ENCODE assay signal across 8 cellular contexts in genomic region chr9:96853711-96854072, GRCh38. TPM values are rescaled to one million over a fixed set of nuclear protein-coding genes. Genes with fewer than 3 reads are reported as not detected.
DNase-seq lines count a peak whose midpoint lies in the region; ATAC-seq, FAIRE-seq and TF ChIP-seq lines count a peak whose summit lies in the region.

No MANE protein-coding gene starts in this region.

- ATAC-seq in CD4-positive, CD25-positive, alpha-beta regulatory T cell (ENCODE audit: low read depth in 2 of 2) = peak in 1 of 2 donors; percentile 19
- ATAC-seq in GM19455 (IDR thresholded peaks at IDR 0.05; ENCODE audit: unreplicated experiment) = peak; percentile 29
- no peak for ATAC-seq in HG02973 (IDR thresholded peaks at IDR 0.05; ENCODE audit: unreplicated experiment)

- H3K27ac ChIP-seq in CD4-positive, CD25-positive, alpha-beta regulatory T cell (ENCODE audit: insufficient read depth, low read length, poor library complexity, severe bottlenecking) = no peak overlapping the region
- H3K27ac ChIP-seq in HUES48 (ENCODE audit: low read depth, low read length) (peak overlapping the region; percentile 74), adrenal gland (peak overlapping the region in 4 of 5 donors; percentile 60 to 79 (median 70)), stomach (peak overlapping the region; percentile 67 to 90 (median 85))

- H3K9me3 ChIP-seq in CD4-positive, CD25-positive, alpha-beta regulatory T cell (ENCODE audit: control insufficient read depth in 2 of 2, low read length in 2 of 2) = peaks cover 1 to 7% of the 10 kb centered on the region in 2 experiments
- H3K9me3 ChIP-seq in HUES48 (ENCODE audit: control insufficient read depth, insufficient read depth, low read length) (no peaks in the 10 kb centered on the region), adrenal gland (replicated peaks in 1 of 3) (no peaks in the 10 kb centered on the region), stomach (no peaks in the 10 kb centered on the region)

- no peaks in the 10 kb centered on the region for H3K27me3 ChIP-seq in CD4-positive, CD25-positive, alpha-beta regulatory T cell (ENCODE audit: control insufficient read depth, insufficient read depth, low read length)
- no peaks in the 10 kb centered on the region for H3K27me3 ChIP-seq in HUES48 (ENCODE audit: control insufficient read depth, insufficient read depth, low read length)
- H3K27me3 ChIP-seq in adrenal gland = no peaks in the 10 kb centered on the region
- H3K27me3 ChIP-seq in stomach = no peaks in the 10 kb centered on the region

- H3K27me3 Mint-ChIP-seq in CD4-positive, CD25-positive, alpha-beta regulatory T cell = no peaks in the 10 kb centered on the region
- peaks cover 4 to 7% (median 5%) of the 10 kb centered on the region in 3 donors for H3K27me3 Mint-ChIP-seq in immature natural killer cell (ENCODE audit: low read depth in 3 of 3)

- peaks cover 0 to 3% (median 0%) of the 10 kb centered on the region in 7 donors for H3K9me3 Mint-ChIP-seq in CD4-positive, CD25-positive, alpha-beta regulatory T cell
- no peaks in the 10 kb centered on the region for H3K9me3 Mint-ChIP-seq in immature natural killer cell

- intact Hi-C loops in adrenal gland (cut with DNase I) (loop anchor here in 1 of 2 donors (10.0 kb wide), 1 partner anchor 261 kb away; no protein-coding TSS in a partner anchor), stomach (cut with DNase I; ENCODE audit: low total_unique reads) (loop anchor here (10.0 kb wide), 1 partner anchor 541 kb away; no protein-coding TSS in a partner anchor)

- peak overlapping the region; percentile 71 to 96 (median 93) for H3K27ac Mint-ChIP-seq in CD4-positive, CD25-positive, alpha-beta regulatory T cell
- peak overlapping the region; percentile 68 to 89 (median 84) for H3K27ac Mint-ChIP-seq in immature natural killer cell

- peak overlapping the region; percentile 84 to 100 (median 100) for H3K4me3 Mint-ChIP-seq in CD4-positive, CD25-positive, alpha-beta regulatory T cell
- H3K4me3 Mint-ChIP-seq in immature natural killer cell = peak overlapping the region; percentile 97 to 100 (median 99)

- H3K36me3 Mint-ChIP-seq in CD4-positive, CD25-positive, alpha-beta regulatory T cell = peaks cover 7% of the 10 kb centered on the region
- no peaks in the 10 kb centered on the region for H3K36me3 Mint-ChIP-seq in immature natural killer cell

- H3K4me1 Mint-ChIP-seq in CD4-positive, CD25-positive, alpha-beta regulatory T cell = peaks cover 15 to 50% (median 33%) of the 10 kb centered on the region in 4 donors
- peaks cover 34 to 45% of the 10 kb centered on the region in 2 donors for H3K4me1 Mint-ChIP-seq in immature natural killer cell

- TF ChIP-seq CTCF in adrenal gland (IDR thresholded peaks at IDR 0.05) = no peak
- TF ChIP-seq CTCF in stomach (IDR thresholded peaks at IDR 0.05) = no peak

- H3K9ac ChIP-seq in HUES48 (ENCODE audit: low read depth, low read length) = peak overlapping the region; percentile 47

- H3K4me3 ChIP-seq in CD4-positive, CD25-positive, alpha-beta regulatory T cell (ENCODE audit: low read depth, low read length) = peak overlapping the region; percentile 89
- peak overlapping the region; percentile 88 for H3K4me3 ChIP-seq in HUES48 (ENCODE audit: low read depth, low read length)
- H3K4me3 ChIP-seq in adrenal gland = peak overlapping the region; percentile 66 to 95 (median 78)
- H3K4me3 ChIP-seq in stomach = peak overlapping the region; percentile 75 to 96 (median 86)

- WGBS in adrenal gland, 4 donors = 1 to 2% (median 1%) methylated on average over 9 of the region's 9 CpGs
- 0 to 4% (median 1%) methylated on average over 7 to 9 of the region's 9 CpGs for WGBS in stomach, 5 donors

- TF ChIP-seq EP300 in stomach (IDR thresholded peaks at IDR 0.05) = no peak

- H3K4me1 ChIP-seq in CD4-positive, CD25-positive, alpha-beta regulatory T cell (ENCODE audit: control insufficient read depth, insufficient read depth, low read length, poor library complexity, severe bottlenecking) = peaks cover 32% of the 10 kb centered on the region
- H3K4me1 ChIP-seq in HUES48 (ENCODE audit: control insufficient read depth, insufficient read depth, low read length) (peaks cover 22% of the 10 kb centered on the region; the same call in 1 of the 2 replicates), adrenal gland (replicated peaks in 1 of 2) (peaks cover 18 to 40% of the 10 kb centered on the region in 2 donors), stomach (peaks cover 12 to 51% (median 27%) of the 10 kb centered on the region in 4 donors)

- H3K36me3 ChIP-seq in CD4-positive, CD25-positive, alpha-beta regulatory T cell (ENCODE audit: control insufficient read depth, insufficient read depth, low read length) = peaks cover 6% of the 10 kb centered on the region
- H3K36me3 ChIP-seq in HUES48 (ENCODE audit: control insufficient read depth, insufficient read depth, low read length) = no peaks in the 10 kb centered on the region
- no peaks in the 10 kb centered on the region for H3K36me3 ChIP-seq in adrenal gland (replicated peaks in 1 of 2)
- no peaks in the 10 kb centered on the region for H3K36me3 ChIP-seq in stomach

- no peak for FAIRE-seq in urothelium cell line (lab: Jason Lieb, UNC)

- TF ChIP-seq POLR2A in adrenal gland (IDR thresholded peaks at IDR 0.05) = no peak
- no peak for TF ChIP-seq POLR2A in stomach (IDR thresholded peaks at IDR 0.05)

- peak in 2 of 3 donors; percentile 25 to 40 for DNase-seq in CD4-positive, CD25-positive, alpha-beta regulatory T cell
- DNase-seq in adrenal gland (no peak), immature natural killer cell (peak in 1 of 3 donors; percentile 13), stomach (no peak), urothelium cell line (ENCODE audit: low spot score) (no peak)

RNA-seq across cellular contexts. Expression of gene ZNF782, which starts 0.6 kb away (rescaled TPM):
- 6.8 TPM for total RNA-seq in CD4-positive, CD25-positive, alpha-beta regulatory T cell
- 1 to 10 TPM; 1.6 to 2.8 (median 2.2) TPM for polyA plus RNA-seq in CD4-positive, CD25-positive, alpha-beta regulatory T cell
- total RNA-seq in adrenal gland (10 to 100 TPM in 1 of 8 donors, 1 to 10 TPM in 6, under 1 TPM in 1; 0.60 to 20.3 (median 6.0) TPM), stomach (10 to 100 TPM; 10.7 to 32.7 (median 18.0) TPM)
- polyA plus RNA-seq in adrenal gland (1 to 10 TPM; 1.2 to 4.4 (median 2.8) TPM), immature natural killer cell (1 to 10 TPM in 2 of 3 donors, not detected in 1; 2.8 to 3.0 TPM), stomach (10 to 100 TPM in 1 of 3 donors, 1 to 10 TPM in 2; 1.2 to 25.8 (median 1.9) TPM)

Comparison
In these comparisons a context has a peak if more than half of its experiments do, and no peak if none do; other contexts are left out.
1. DNase-seq: peak in CD4-positive, CD25-positive, alpha-beta regulatory T cell (2 of 3); none in adrenal gland (0 of 7), stomach (single experiment) and urothelium cell line (single experiment).
2. Peak in every context shown above with its lines, with median percentiles within 50 percentile points of each other: H3K4me3 ChIP-seq.